ENCODE assay signal across 29 cellular contexts in genomic region chr12:121282072-121282742, GRCh38. TPM values are rescaled to one million over a fixed set of nuclear protein-coding genes. Genes with fewer than 3 reads are reported as not detected.
DNase-seq lines count a peak whose midpoint lies in the region; ATAC-seq and TF ChIP-seq lines count a peak whose summit lies in the region.
"Had no signal": no experiment of that assay in that cellular context is flagged by ENCODE, and none has a peak within 500 bp of the region (broad histone marks: within the 10 kb centered on the region; RNA-seq: fewer than 3 reads in every experiment).

No MANE protein-coding gene starts in this region.

- H3K18ac ChIP-seq in H9 (ENCODE audit: insufficient read length, low read depth, low read length): no peak overlapping the region

- H2AFZ ChIP-seq in H9 (ENCODE audit: low read length): no peak overlapping the region
- H2AFZ ChIP-seq: GM23338 had no signal

- no peak overlapping the region for H2BK15ac ChIP-seq in H9 (ENCODE audit: low read depth, low read length)

- H3K27ac ChIP-seq in H9 (ENCODE audit: insufficient read length, low read depth, low read length) (no peak overlapping the region), right atrium auricular region (peak overlapping the region; percentile 31 to 39), subcutaneous abdominal adipose tissue (ENCODE audit: low read depth, low read length) (peak overlapping the region; percentile 10)
- H3K27ac ChIP-seq: psoas muscle, SJCRH30 had no signal

- H3K4me1 ChIP-seq in H9 (ENCODE audit: insufficient read depth, low read length) (no peaks in the 10 kb centered on the region; the same call in 1 of the 2 replicates), right atrium auricular region (peaks cover 0 to 40% of the 10 kb centered on the region in 2 donors), subcutaneous abdominal adipose tissue (ENCODE audit: control insufficient read depth in 5 of 5, insufficient read depth in 5 of 5, low read length in 5 of 5) (peaks cover 15 to 52% (median 40%) of the 10 kb centered on the region in 5 donors)
- H3K4me1 ChIP-seq: psoas muscle, SJCRH30 had no signal

- no peak overlapping the region for H2BK5ac ChIP-seq in H9 (ENCODE audit: insufficient read length, low read length)

- H3K23ac ChIP-seq in H9 (ENCODE audit: insufficient read length, low read depth, low read length): no peak overlapping the region

- DNase-seq in H9 (no peak), cerebellum (ENCODE audit: low spot score) (peak; percentile 51), right atrium auricular region (ENCODE audit: low spot score) (no peak), NCI-H2029 (lab: John Stamatoyannopoulos, UW) (no peak), NCI-H2107 treated with DMSO at 0.1 percent for 48 hours (lab: John Stamatoyannopoulos, UW; ENCODE audit: unreplicated experiment) (no peak)
- DNase-seq in effector memory CD8-positive, alpha-beta T cell: no peak
- DNase-seq: ACHN; activated CD4-positive, alpha-beta T cell treated with anti-CD3 and anti-CD28 coated beads for 4 hours; activated CD8-positive, alpha-beta memory T cell treated with anti-CD3 and anti-CD28 coated beads, Interleukin-2, amount 10 ng/mL, durations not matched to agents 7 days and 5 days; Calu3; NCI-H1105 treated with DMSO at 0.1 percent for 48 hours; NCI-H2081 treated with DMSO at 0.1 percent for 48 hours; NCI-H446 treated with DMSO at 0.1 percent for 48 hours; NK-92 treated with Interleukin-12 subunit alpha and Interleukin-12 subunit beta, amount 100 ng/mL, for 24 hours; psoas muscle; SJCRH30; stimulated activated naive CD4-positive, alpha-beta T cell; T-cell; trophoblast cell had no signal

- no peaks in the 10 kb centered on the region for H3K23me2 ChIP-seq in H9 (ENCODE audit: insufficient read length, low read depth, low read length, poor library complexity, severe bottlenecking)

- H3K27ac Mint-ChIP-seq in H9: peak overlapping the region in 2 of 3 experiments; percentile 35 to 43; a peak in 3 of 7 replicates
- H3K27ac Mint-ChIP-seq in effector memory CD8-positive, alpha-beta T cell: no peak overlapping the region
- H3K27ac Mint-ChIP-seq: activated CD8-positive, alpha-beta memory T cell treated with anti-CD3 and anti-CD28 coated beads, Interleukin-2, amount 10 ng/mL, durations not matched to agents 7 days and 5 days; activated naive CD8-positive, alpha-beta T cell; activated T-helper 1 cell treated with anti-CD3 and anti-CD28 coated beads, Interleukin-12 subunit alpha, Interleukin-12 subunit beta, Interleukin-2, Interleukin-4 antibody, amounts not matched to agents 30 ng/mL and 10 ng/mL and 1 ng/mL, durations not matched to agents 14 hours and 24 hours and 36 hours; GM23338; IgD-negative memory B cell; T-cell had no signal

- no peaks in the 10 kb centered on the region for H3K9me3 ChIP-seq in H9 (ENCODE audit: control insufficient read depth, low read depth, low read length)
- H3K9me3 ChIP-seq in right atrium auricular region: no peaks in the 10 kb centered on the region
- no peaks in the 10 kb centered on the region for H3K9me3 ChIP-seq in subcutaneous abdominal adipose tissue (ENCODE audit: control insufficient read depth in 5 of 5, low read length in 5 of 5)
- H3K9me3 ChIP-seq: psoas muscle, SJCRH30 had no signal

- no CpG with 5 or more reads among the region's 10 CpGs for WGBS in H9 (ENCODE audit: extremely low coverage, insufficient read length, low lambda C conversion rate)

- no peak for ATAC-seq in GM21390 (IDR thresholded peaks at IDR 0.05; ENCODE audit: unreplicated experiment)
- no peak for ATAC-seq in effector memory CD8-positive, alpha-beta T cell (replicated peaks)
- ATAC-seq: activated CD8-positive, alpha-beta memory T cell treated with anti-CD3 and anti-CD28 coated beads, Interleukin-2, amount 10 ng/mL, durations not matched to agents 7 days and 5 days; GM23338; Panc1; psoas muscle; T-cell had no signal

- no peak overlapping the region for H3K4me2 ChIP-seq in H9 (ENCODE audit: insufficient read depth, insufficient read length, low read length)
- H3K4me2 ChIP-seq: BLaER1 treated with 17β-estradiol and CSF1 and Interleukin-3, amounts not matched to agents 10 nM and 100 nM; GM23338 had no signal

- no peak overlapping the region for H4K91ac ChIP-seq in H9 (ENCODE audit: insufficient read length, low read depth, low read length)

- TF ChIP-seq CTCF in H9 (conservative IDR thresholded peaks at IDR 0.05) (no peak), right atrium auricular region (IDR thresholded peaks at IDR 0.05) (no peak)

- no peak overlapping the region for H2BK20ac ChIP-seq in H9 (ENCODE audit: low read depth, low read length, poor library complexity, severe bottlenecking)

- no peak overlapping the region for H4K5ac ChIP-seq in H9 (ENCODE audit: insufficient read length, low read depth, low read length)

- H3K14ac ChIP-seq in H9 (ENCODE audit: insufficient read depth, low read length): no peak overlapping the region

- H2AK5ac ChIP-seq in H9 (ENCODE audit: insufficient read length, low read length): no peak overlapping the region

- no peak overlapping the region for H3K4me3 Mint-ChIP-seq in H9
- no peak overlapping the region for H3K4me3 Mint-ChIP-seq in effector memory CD8-positive, alpha-beta T cell
- H3K4me3 Mint-ChIP-seq: activated CD8-positive, alpha-beta memory T cell treated with anti-CD3 and anti-CD28 coated beads, Interleukin-2, amount 10 ng/mL, durations not matched to agents 7 days and 5 days; activated naive CD8-positive, alpha-beta T cell; activated T-helper 1 cell treated with anti-CD3 and anti-CD28 coated beads, Interleukin-12 subunit alpha, Interleukin-12 subunit beta, Interleukin-2, Interleukin-4 antibody, amounts not matched to agents 30 ng/mL and 10 ng/mL and 1 ng/mL, durations not matched to agents 14 hours and 24 hours and 36 hours; IgD-negative memory B cell; neural crest cell; T-cell had no signal

- peaks cover 25 to 33% of the 10 kb centered on the region in 2 experiments for H3K4me1 Mint-ChIP-seq in H9
- H3K4me1 Mint-ChIP-seq in effector memory CD8-positive, alpha-beta T cell (ENCODE audit: low read depth in 2 of 2): peaks cover 0 to 2% of the 10 kb centered on the region in 2 donors
- H3K4me1 Mint-ChIP-seq: neural crest cell, T-cell had no signal

- H3T11ph ChIP-seq in H9 (ENCODE audit: low read length): no peak overlapping the region

- H3K36me3 Mint-ChIP-seq in H9 (ENCODE audit: insufficient read depth in 1 of 3, low read depth in 3 of 3): peaks cover 0 to 14% (median 10%) of the 10 kb centered on the region in 3 experiments; a peak in 5 of 7 replicates
- peaks cover 5% of the 10 kb centered on the region for H3K36me3 Mint-ChIP-seq in effector memory CD8-positive, alpha-beta T cell (ENCODE audit: insufficient read depth)

- no peaks in the 10 kb centered on the region for H3K27me3 Mint-ChIP-seq in H9 (ENCODE audit: low read depth)
- no peaks in the 10 kb centered on the region for H3K27me3 Mint-ChIP-seq in effector memory CD8-positive, alpha-beta T cell
- H3K27me3 Mint-ChIP-seq: activated CD8-positive, alpha-beta memory T cell treated with anti-CD3 and anti-CD28 coated beads, Interleukin-2, amount 10 ng/mL, durations not matched to agents 7 days and 5 days; activated naive CD8-positive, alpha-beta T cell; IgD-negative memory B cell; T-cell had no signal

- no peaks in the 10 kb centered on the region for H3K79me1 ChIP-seq in H9 (ENCODE audit: insufficient read depth, low read depth, low read length, poor library complexity, severe bottlenecking)

- peaks cover 4% of the 10 kb centered on the region for H4K20me1 ChIP-seq in H9 (ENCODE audit: control insufficient read depth, insufficient read depth, insufficient read length)

- H2BK12ac ChIP-seq in H9 (ENCODE audit: insufficient read length, low read depth, low read length): no peak overlapping the region

- no peak overlapping the region for H2BK120ac ChIP-seq in H9 (ENCODE audit: low read depth, low read length, poor library complexity, severe bottlenecking)

- H3K36me3 ChIP-seq in right atrium auricular region: no peaks in the 10 kb centered on the region
- H3K36me3 ChIP-seq in subcutaneous abdominal adipose tissue (ENCODE audit: control insufficient read depth in 5 of 5, insufficient read depth in 5 of 5, low read length in 5 of 5): peaks cover 0 to 6% (median 3%) of the 10 kb centered on the region in 5 donors
- H3K36me3 ChIP-seq: SJCRH30 had no signal

- no peak overlapping the region for H3K4ac ChIP-seq in H9 (ENCODE audit: low read depth, low read length)

- H3K56ac ChIP-seq in H9 (ENCODE audit: insufficient read length, low read depth, low read length): no peak overlapping the region

- H3K4me3 ChIP-seq in right atrium auricular region (no peak overlapping the region), subcutaneous abdominal adipose tissue (ENCODE audit: low read depth in 1 of 5, low read length in 5 of 5) (no peak overlapping the region)
- H3K4me3 ChIP-seq: BLaER1 treated with 17β-estradiol and CSF1 and Interleukin-3, amounts not matched to agents 10 nM and 100 nM; GM23338; psoas muscle; SJCRH30; skin epidermis had no signal

- H4K8ac ChIP-seq in H9 (replicated peaks; ENCODE audit: insufficient read length, low read depth, low read length): no peak overlapping the region

- H3K79me2 ChIP-seq in H9 (ENCODE audit: insufficient read depth, low read length): no peaks in the 10 kb centered on the region

- H3K9me3 Mint-ChIP-seq in H9: no peaks in the 10 kb centered on the region
- H3K9me3 Mint-ChIP-seq in effector memory CD8-positive, alpha-beta T cell: no peaks in the 10 kb centered on the region
- H3K9me3 Mint-ChIP-seq: activated T-helper 1 cell treated with anti-CD3 and anti-CD28 coated beads, Interleukin-12 subunit alpha, Interleukin-12 subunit beta, Interleukin-2, Interleukin-4 antibody, amounts not matched to agents 30 ng/mL and 10 ng/mL and 1 ng/mL, durations not matched to agents 14 hours and 24 hours and 36 hours; GM23338; IgD-negative memory B cell; neural crest cell; T-cell had no signal

- no peaks in the 10 kb centered on the region for H3K27me3 ChIP-seq in H9 (ENCODE audit: insufficient read depth, low read length)
- H3K27me3 ChIP-seq in right atrium auricular region: no peaks in the 10 kb centered on the region
- peaks cover 0 to 5% (median 0%) of the 10 kb centered on the region in 5 donors for H3K27me3 ChIP-seq in subcutaneous abdominal adipose tissue (ENCODE audit: control insufficient read depth in 5 of 5, insufficient read depth in 4 of 5, low read length in 5 of 5)
- H3K27me3 ChIP-seq: BLaER1 treated with 17β-estradiol and CSF1 and Interleukin-3, amounts not matched to agents 10 nM and 100 nM; SJCRH30 had no signal

- H3K9ac ChIP-seq in H9 (ENCODE audit: extremely low read depth, insufficient read length, low read length) (no peak overlapping the region), subcutaneous abdominal adipose tissue (ENCODE audit: low read length in 5 of 5) (no peak overlapping the region)

RNA-seq across cellular contexts. Expression of gene CAMKK2, which starts 14.3 kb away (rescaled TPM):
- total RNA-seq in H9 (2021): 22.4 and 24.7 TPM in 2 replicates
- 27.3 TPM for total RNA-seq in cerebellum
- total RNA-seq in right atrium auricular region: 10 to 100 TPM; 14.4 to 16.9 TPM

Comparison
In these comparisons a context has a peak if more than half of its experiments do, and no peak if none do; other contexts are left out.
1. H3K27ac Mint-ChIP-seq: peak in H9 (2 of 3); none in effector memory CD8-positive, alpha-beta T cell (0 of 2).